In genomic region chr17:77741109-77741508, GRCh38 we compare ENCODE assay signal across 9 cellular contexts.
A peak's percentile ranks its signal among the peaks of the same experiment; 100 is the strongest.
DNase-seq lines count a peak whose midpoint lies in the region; ATAC-seq and TF ChIP-seq lines count a peak whose summit lies in the region.
"Had no signal": no experiment of that assay in that cellular context is flagged by ENCODE, and none has a peak within 500 bp of the region (broad histone marks: within the 10 kb centered on the region; RNA-seq: fewer than 3 reads in every experiment).

No MANE protein-coding gene starts in this region.

- intact Hi-C loops in upper lobe of right lung (cut with DNase I), result no loop called here

- peak; percentile 43 for TF ChIP-seq CTCF in upper lobe of right lung (IDR thresholded peaks at IDR 0.05)

- H3K4me1 ChIP-seq in upper lobe of right lung, result peaks cover 13% of the 10 kb centered on the region
- H3K4me1 ChIP-seq: parathyroid adenoma had no signal

- H3K36me3 ChIP-seq in upper lobe of right lung, result no peaks in the 10 kb centered on the region

- no peak overlapping the region for H3K4me3 ChIP-seq in upper lobe of right lung

- no peaks in the 10 kb centered on the region for H3K9me3 ChIP-seq in upper lobe of right lung

- DNase-seq in stimulated activated naive CD4-positive, alpha-beta T cell (lab: John Stamatoyannopoulos, UW), result peak in 5 of 6 experiments; percentile 6 to 64 (median 29)
- DNase-seq in stimulated activated naive CD4-positive, alpha-beta T cell treated with Interleukin-2 at 50 U/mL for 16 hours (lab: John Stamatoyannopoulos, UW), result no peak
- peak; percentile 64 for DNase-seq in activated CD8-positive, alpha-beta memory T cell treated with anti-CD3 and anti-CD28 coated beads for 24 hours
- DNase-seq in germinal center (ENCODE audit: low spot score) (peak; percentile 43), upper lobe of right lung (peak; percentile 57), AG20443 (ENCODE audit: low spot score) (no peak), KG1 (lab: John Stamatoyannopoulos, UW) (no peak)

- no peaks in the 10 kb centered on the region for H3K27me3 ChIP-seq in upper lobe of right lung

- no peak overlapping the region for H3K27ac ChIP-seq in upper lobe of right lung
- H3K27ac ChIP-seq: parathyroid adenoma had no signal

- no peak for ATAC-seq in upper lobe of right lung
- no peak for ATAC-seq in GM18861 (IDR thresholded peaks at IDR 0.05; ENCODE audit: unreplicated experiment)

Comparison
In these comparisons a context has a peak if more than half of its experiments do, and no peak if none do; other contexts are left out.
1. DNase-seq: peak in stimulated activated naive CD4-positive, alpha-beta T cell (5 of 6), activated CD8-positive, alpha-beta memory T cell treated with anti-CD3 and anti-CD28 coated beads for 24 hours (single experiment), germinal center (single experiment) and upper lobe of right lung (single experiment); none in stimulated activated naive CD4-positive, alpha-beta T cell treated with Interleukin-2 at 50 U/mL for 16 hours (single experiment), AG20443 (single experiment) and KG1 (single experiment).